Comparison of ENCODE assay signal across 1 cellular context in the genomic region with DNA sequence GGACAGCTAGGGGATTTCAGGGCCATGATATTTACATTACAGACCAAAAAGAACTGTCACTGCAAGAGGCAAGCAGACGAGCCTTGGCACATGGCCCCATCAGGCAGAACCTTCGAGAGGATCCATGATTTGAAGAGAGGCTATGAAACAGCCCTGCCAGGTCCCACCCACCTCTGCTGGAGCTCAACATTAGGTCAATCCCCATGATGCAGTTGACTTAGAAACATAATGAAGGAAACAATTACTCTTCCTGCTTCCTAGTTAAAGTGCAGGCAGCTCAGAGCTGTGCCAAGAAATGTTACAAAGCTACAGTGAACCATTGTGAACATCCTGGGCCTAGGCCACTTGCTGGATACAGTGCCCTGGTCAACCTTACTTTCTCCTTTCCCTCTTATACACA.
TF ChIP-seq lines count a peak whose summit lies in the region.

No MANE protein-coding gene starts in this region.

TF ChIP-seq in SK-N-SH, 30 proteins besides CTCF, POLR2A, EP300 and RAD21 (continued from another document):
- no peak for TF ChIP-seq GATA2 (CRISPR knock-in tag; IDR thresholded peaks at IDR 0.05)
- TF ChIP-seq GABPA (IDR thresholded peaks at IDR 0.05; ENCODE audit: low read depth): no peak
- no peak for TF ChIP-seq FOXM1 (IDR thresholded peaks at IDR 0.05; ENCODE audit: low read depth)
- no peak for TF ChIP-seq ELF1 (IDR thresholded peaks at IDR 0.05)
- TF ChIP-seq RXRA (IDR thresholded peaks at IDR 0.05; ENCODE audit: borderline replicate concordance, low read depth): no peak
- TF ChIP-seq, protein P1, sequence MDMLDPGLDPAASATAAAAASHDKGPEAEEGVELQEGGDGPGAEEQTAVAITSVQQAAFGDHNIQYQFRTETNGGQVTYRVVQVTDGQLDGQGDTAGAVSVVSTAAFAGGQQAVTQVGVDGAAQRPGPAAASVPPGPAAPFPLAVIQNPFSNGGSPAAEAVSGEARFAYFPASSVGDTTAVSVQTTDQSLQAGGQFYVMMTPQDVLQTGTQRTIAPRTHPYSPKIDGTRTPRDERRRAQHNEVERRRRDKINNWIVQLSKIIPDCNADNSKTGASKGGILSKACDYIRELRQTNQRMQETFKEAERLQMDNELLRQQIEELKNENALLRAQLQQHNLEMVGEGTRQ (IDR thresholded peaks at IDR 0.05; ENCODE audit: borderline replicate concordance, low read depth, low read length): no peak
- no peak for TF ChIP-seq JUND (IDR thresholded peaks at IDR 0.05)
- no peak for TF ChIP-seq TEAD4 (IDR thresholded peaks at IDR 0.05; ENCODE audit: borderline replicate concordance, insufficient read depth)
- TF ChIP-seq NFIC (IDR thresholded peaks at IDR 0.05; ENCODE audit: borderline replicate concordance): no peak
- TF ChIP-seq, protein P2, sequence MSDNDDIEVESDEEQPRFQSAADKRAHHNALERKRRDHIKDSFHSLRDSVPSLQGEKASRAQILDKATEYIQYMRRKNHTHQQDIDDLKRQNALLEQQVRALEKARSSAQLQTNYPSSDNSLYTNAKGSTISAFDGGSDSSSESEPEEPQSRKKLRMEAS (IDR thresholded peaks at IDR 0.05; ENCODE audit: low read depth): no peak
TF ChIP-seq in SK-N-SH: peak in this region for 0.
